1 cellular context compared by ENCODE assay signal in the genomic region with DNA sequence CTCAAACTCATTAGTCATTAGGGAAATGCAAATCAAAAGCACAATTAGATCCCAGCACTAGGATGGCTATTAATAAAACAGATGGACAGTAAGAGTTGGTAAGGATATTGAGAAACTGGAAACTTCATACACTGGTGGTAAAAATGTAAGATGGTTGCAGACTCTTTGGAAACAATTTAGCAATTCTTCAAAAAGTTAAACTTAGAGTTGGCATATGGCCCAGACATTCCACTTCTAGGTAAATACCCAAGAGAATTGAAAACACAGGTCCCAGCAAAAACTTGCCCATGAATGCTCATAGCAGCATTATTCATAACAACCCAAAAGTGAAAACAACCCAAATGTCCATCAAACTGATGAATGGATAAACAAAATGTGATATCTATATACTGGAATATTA.
TF ChIP-seq lines count a peak whose summit lies in the region.

No MANE protein-coding gene starts in this region.

TF ChIP-seq in HepG2, 621 proteins besides CTCF, POLR2A, EP300 and RAD21 (continued from another document and continues in another):
- TF ChIP-seq, protein P1, sequence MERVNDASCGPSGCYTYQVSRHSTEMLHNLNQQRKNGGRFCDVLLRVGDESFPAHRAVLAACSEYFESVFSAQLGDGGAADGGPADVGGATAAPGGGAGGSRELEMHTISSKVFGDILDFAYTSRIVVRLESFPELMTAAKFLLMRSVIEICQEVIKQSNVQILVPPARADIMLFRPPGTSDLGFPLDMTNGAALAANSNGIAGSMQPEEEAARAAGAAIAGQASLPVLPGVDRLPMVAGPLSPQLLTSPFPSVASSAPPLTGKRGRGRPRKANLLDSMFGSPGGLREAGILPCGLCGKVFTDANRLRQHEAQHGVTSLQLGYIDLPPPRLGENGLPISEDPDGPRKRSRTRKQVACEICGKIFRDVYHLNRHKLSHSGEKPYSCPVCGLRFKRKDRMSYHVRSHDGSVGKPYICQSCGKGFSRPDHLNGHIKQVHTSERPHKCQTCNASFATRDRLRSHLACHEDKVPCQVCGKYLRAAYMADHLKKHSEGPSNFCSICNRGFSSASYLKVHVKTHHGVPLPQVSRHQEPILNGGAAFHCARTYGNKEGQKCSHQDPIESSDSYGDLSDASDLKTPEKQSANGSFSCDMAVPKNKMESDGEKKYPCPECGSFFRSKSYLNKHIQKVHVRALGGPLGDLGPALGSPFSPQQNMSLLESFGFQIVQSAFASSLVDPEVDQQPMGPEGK (CRISPR knock-in tag; IDR thresholded peaks at IDR 0.05), result peak; percentile 8; the same call in 1 of the 2 replicates
- TF ChIP-seq GATAD2A (CRISPR knock-in tag; IDR thresholded peaks at IDR 0.05), result peak; percentile 94
- peak; percentile 47; the same call in 1 of the 2 replicates for TF ChIP-seq RARA (CRISPR knock-in tag; IDR thresholded peaks at IDR 0.05)
- peak; percentile 90 for TF ChIP-seq FOXA3 (CRISPR knock-in tag; IDR thresholded peaks at IDR 0.05)
- TF ChIP-seq ZNF644 (CRISPR knock-in tag; IDR thresholded peaks at IDR 0.05; ENCODE audit: low read depth), result peak; percentile 59
- TF ChIP-seq NR2F6 (IDR thresholded peaks at IDR 0.05), result 0 out of 2 replicates have a peak, but pooled peaks have one; percentile 16
- TF ChIP-seq NR2F6 (CRISPR knock-in tag; IDR thresholded peaks at IDR 0.05), result 0 out of 2 replicates have a peak, but pooled peaks have one; percentile 6
- TF ChIP-seq NR3C1 (CRISPR knock-in tag; IDR thresholded peaks at IDR 0.05), result no peak
- no peak for TF ChIP-seq YY1 (IDR thresholded peaks at IDR 0.05; ENCODE audit: insufficient read depth, insufficient replicate concordance, low read depth, low read length)
- peak; percentile 58; the same call in 1 of the 2 replicates for TF ChIP-seq RXRB (CRISPR knock-in tag; IDR thresholded peaks at IDR 0.05; ENCODE audit: borderline replicate concordance)
- TF ChIP-seq, protein P2, sequence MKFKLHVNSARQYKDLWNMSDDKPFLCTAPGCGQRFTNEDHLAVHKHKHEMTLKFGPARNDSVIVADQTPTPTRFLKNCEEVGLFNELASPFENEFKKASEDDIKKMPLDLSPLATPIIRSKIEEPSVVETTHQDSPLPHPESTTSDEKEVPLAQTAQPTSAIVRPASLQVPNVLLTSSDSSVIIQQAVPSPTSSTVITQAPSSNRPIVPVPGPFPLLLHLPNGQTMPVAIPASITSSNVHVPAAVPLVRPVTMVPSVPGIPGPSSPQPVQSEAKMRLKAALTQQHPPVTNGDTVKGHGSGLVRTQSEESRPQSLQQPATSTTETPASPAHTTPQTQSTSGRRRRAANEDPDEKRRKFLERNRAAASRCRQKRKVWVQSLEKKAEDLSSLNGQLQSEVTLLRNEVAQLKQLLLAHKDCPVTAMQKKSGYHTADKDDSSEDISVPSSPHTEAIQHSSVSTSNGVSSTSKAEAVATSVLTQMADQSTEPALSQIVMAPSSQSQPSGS (CRISPR knock-in tag; IDR thresholded peaks at IDR 0.05), result 0 out of 2 replicates have a peak, but pooled peaks have one; percentile 7
- TF ChIP-seq, protein P3, sequence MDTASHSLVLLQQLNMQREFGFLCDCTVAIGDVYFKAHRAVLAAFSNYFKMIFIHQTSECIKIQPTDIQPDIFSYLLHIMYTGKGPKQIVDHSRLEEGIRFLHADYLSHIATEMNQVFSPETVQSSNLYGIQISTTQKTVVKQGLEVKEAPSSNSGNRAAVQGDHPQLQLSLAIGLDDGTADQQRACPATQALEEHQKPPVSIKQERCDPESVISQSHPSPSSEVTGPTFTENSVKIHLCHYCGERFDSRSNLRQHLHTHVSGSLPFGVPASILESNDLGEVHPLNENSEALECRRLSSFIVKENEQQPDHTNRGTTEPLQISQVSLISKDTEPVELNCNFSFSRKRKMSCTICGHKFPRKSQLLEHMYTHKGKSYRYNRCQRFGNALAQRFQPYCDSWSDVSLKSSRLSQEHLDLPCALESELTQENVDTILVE (CRISPR knock-in tag; IDR thresholded peaks at IDR 0.05), result peak; percentile 56; the same call in 1 of the 2 replicates
- TF ChIP-seq ISL2 (CRISPR knock-in tag; IDR thresholded peaks at IDR 0.05), result peak; percentile 84
- TF ChIP-seq FOXK1 (CRISPR knock-in tag; IDR thresholded peaks at IDR 0.05; ENCODE audit: borderline replicate concordance, low read depth), result peak; percentile 61; the same call in 1 of the 2 replicates
- TF ChIP-seq CREB1 (IDR thresholded peaks at IDR 0.05), result no peak
- 0 out of 2 replicates have a peak, but pooled peaks have one; percentile 28 for TF ChIP-seq CREB1 (CRISPR knock-in tag; IDR thresholded peaks at IDR 0.05)
- TF ChIP-seq TCF7 (IDR thresholded peaks at IDR 0.05; ENCODE audit: low read depth), result peak; percentile 35; the same call in 1 of the 2 replicates
- TF ChIP-seq, protein P4, sequence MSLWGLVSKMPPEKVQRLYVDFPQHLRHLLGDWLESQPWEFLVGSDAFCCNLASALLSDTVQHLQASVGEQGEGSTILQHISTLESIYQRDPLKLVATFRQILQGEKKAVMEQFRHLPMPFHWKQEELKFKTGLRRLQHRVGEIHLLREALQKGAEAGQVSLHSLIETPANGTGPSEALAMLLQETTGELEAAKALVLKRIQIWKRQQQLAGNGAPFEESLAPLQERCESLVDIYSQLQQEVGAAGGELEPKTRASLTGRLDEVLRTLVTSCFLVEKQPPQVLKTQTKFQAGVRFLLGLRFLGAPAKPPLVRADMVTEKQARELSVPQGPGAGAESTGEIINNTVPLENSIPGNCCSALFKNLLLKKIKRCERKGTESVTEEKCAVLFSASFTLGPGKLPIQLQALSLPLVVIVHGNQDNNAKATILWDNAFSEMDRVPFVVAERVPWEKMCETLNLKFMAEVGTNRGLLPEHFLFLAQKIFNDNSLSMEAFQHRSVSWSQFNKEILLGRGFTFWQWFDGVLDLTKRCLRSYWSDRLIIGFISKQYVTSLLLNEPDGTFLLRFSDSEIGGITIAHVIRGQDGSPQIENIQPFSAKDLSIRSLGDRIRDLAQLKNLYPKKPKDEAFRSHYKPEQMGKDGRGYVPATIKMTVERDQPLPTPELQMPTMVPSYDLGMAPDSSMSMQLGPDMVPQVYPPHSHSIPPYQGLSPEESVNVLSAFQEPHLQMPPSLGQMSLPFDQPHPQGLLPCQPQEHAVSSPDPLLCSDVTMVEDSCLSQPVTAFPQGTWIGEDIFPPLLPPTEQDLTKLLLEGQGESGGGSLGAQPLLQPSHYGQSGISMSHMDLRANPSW (CRISPR knock-in tag; IDR thresholded peaks at IDR 0.05; ENCODE audit: borderline replicate concordance), result 0 out of 2 replicates have a peak, but pooled peaks have one; percentile 69
- TF ChIP-seq DPF2 (CRISPR knock-in tag; IDR thresholded peaks at IDR 0.05; ENCODE audit: borderline replicate concordance, low read depth), result 0 out of 2 replicates have a peak, but pooled peaks have one; percentile 39
- TF ChIP-seq, protein P5, sequence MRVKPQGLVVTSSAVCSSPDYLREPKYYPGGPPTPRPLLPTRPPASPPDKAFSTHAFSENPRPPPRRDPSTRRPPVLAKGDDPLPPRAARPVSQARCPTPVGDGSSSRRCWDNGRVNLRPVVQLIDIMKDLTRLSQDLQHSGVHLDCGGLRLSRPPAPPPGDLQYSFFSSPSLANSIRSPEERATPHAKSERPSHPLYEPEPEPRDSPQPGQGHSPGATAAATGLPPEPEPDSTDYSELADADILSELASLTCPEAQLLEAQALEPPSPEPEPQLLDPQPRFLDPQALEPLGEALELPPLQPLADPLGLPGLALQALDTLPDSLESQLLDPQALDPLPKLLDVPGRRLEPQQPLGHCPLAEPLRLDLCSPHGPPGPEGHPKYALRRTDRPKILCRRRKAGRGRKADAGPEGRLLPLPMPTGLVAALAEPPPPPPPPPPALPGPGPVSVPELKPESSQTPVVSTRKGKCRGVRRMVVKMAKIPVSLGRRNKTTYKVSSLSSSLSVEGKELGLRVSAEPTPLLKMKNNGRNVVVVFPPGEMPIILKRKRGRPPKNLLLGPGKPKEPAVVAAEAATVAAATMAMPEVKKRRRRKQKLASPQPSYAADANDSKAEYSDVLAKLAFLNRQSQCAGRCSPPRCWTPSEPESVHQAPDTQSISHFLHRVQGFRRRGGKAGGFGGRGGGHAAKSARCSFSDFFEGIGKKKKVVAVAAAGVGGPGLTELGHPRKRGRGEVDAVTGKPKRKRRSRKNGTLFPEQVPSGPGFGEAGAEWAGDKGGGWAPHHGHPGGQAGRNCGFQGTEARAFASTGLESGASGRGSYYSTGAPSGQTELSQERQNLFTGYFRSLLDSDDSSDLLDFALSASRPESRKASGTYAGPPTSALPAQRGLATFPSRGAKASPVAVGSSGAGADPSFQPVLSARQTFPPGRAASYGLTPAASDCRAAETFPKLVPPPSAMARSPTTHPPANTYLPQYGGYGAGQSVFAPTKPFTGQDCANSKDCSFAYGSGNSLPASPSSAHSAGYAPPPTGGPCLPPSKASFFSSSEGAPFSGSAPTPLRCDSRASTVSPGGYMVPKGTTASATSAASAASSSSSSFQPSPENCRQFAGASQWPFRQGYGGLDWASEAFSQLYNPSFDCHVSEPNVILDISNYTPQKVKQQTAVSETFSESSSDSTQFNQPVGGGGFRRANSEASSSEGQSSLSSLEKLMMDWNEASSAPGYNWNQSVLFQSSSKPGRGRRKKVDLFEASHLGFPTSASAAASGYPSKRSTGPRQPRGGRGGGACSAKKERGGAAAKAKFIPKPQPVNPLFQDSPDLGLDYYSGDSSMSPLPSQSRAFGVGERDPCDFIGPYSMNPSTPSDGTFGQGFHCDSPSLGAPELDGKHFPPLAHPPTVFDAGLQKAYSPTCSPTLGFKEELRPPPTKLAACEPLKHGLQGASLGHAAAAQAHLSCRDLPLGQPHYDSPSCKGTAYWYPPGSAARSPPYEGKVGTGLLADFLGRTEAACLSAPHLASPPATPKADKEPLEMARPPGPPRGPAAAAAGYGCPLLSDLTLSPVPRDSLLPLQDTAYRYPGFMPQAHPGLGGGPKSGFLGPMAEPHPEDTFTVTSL (CRISPR knock-in tag; IDR thresholded peaks at IDR 0.05; ENCODE audit: borderline replicate concordance), result peak; percentile 82; the same call in 1 of the 2 replicates
- peak; percentile 76 for TF ChIP-seq BCL6 (CRISPR knock-in tag; IDR thresholded peaks at IDR 0.05)
- TF ChIP-seq, protein P6, sequence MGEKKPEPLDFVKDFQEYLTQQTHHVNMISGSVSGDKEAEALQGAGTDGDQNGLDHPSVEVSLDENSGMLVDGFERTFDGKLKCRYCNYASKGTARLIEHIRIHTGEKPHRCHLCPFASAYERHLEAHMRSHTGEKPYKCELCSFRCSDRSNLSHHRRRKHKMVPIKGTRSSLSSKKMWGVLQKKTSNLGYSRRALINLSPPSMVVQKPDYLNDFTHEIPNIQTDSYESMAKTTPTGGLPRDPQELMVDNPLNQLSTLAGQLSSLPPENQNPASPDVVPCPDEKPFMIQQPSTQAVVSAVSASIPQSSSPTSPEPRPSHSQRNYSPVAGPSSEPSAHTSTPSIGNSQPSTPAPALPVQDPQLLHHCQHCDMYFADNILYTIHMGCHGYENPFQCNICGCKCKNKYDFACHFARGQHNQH (CRISPR knock-in tag; IDR thresholded peaks at IDR 0.05), result peak; percentile 22; the same call in 1 of the 2 replicates
- TF ChIP-seq SOX6 (IDR thresholded peaks at IDR 0.05), result no peak
- TF ChIP-seq SOX6 (CRISPR knock-in tag; IDR thresholded peaks at IDR 0.05), result peak; percentile 78
- TF ChIP-seq NCOA2 (CRISPR knock-in tag; IDR thresholded peaks at IDR 0.05), result peak; percentile 81
- no peak for TF ChIP-seq FOXP1 (IDR thresholded peaks at IDR 0.05)
- peak; percentile 74 for TF ChIP-seq FOXP1 (CRISPR knock-in tag; IDR thresholded peaks at IDR 0.05)
- TF ChIP-seq, protein P7, sequence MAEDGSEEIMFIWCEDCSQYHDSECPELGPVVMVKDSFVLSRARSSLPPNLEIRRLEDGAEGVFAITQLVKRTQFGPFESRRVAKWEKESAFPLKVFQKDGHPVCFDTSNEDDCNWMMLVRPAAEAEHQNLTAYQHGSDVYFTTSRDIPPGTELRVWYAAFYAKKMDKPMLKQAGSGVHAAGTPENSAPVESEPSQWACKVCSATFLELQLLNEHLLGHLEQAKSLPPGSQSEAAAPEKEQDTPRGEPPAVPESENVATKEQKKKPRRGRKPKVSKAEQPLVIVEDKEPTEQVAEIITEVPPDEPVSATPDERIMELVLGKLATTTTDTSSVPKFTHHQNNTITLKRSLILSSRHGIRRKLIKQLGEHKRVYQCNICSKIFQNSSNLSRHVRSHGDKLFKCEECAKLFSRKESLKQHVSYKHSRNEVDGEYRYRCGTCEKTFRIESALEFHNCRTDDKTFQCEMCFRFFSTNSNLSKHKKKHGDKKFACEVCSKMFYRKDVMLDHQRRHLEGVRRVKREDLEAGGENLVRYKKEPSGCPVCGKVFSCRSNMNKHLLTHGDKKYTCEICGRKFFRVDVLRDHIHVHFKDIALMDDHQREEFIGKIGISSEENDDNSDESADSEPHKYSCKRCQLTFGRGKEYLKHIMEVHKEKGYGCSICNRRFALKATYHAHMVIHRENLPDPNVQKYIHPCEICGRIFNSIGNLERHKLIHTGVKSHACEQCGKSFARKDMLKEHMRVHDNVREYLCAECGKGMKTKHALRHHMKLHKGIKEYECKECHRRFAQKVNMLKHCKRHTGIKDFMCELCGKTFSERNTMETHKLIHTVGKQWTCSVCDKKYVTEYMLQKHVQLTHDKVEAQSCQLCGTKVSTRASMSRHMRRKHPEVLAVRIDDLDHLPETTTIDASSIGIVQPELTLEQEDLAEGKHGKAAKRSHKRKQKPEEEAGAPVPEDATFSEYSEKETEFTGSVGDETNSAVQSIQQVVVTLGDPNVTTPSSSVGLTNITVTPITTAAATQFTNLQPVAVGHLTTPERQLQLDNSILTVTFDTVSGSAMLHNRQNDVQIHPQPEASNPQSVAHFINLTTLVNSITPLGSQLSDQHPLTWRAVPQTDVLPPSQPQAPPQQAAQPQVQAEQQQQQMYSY (CRISPR knock-in tag; IDR thresholded peaks at IDR 0.05), result no peak
- TF ChIP-seq, protein P8, sequence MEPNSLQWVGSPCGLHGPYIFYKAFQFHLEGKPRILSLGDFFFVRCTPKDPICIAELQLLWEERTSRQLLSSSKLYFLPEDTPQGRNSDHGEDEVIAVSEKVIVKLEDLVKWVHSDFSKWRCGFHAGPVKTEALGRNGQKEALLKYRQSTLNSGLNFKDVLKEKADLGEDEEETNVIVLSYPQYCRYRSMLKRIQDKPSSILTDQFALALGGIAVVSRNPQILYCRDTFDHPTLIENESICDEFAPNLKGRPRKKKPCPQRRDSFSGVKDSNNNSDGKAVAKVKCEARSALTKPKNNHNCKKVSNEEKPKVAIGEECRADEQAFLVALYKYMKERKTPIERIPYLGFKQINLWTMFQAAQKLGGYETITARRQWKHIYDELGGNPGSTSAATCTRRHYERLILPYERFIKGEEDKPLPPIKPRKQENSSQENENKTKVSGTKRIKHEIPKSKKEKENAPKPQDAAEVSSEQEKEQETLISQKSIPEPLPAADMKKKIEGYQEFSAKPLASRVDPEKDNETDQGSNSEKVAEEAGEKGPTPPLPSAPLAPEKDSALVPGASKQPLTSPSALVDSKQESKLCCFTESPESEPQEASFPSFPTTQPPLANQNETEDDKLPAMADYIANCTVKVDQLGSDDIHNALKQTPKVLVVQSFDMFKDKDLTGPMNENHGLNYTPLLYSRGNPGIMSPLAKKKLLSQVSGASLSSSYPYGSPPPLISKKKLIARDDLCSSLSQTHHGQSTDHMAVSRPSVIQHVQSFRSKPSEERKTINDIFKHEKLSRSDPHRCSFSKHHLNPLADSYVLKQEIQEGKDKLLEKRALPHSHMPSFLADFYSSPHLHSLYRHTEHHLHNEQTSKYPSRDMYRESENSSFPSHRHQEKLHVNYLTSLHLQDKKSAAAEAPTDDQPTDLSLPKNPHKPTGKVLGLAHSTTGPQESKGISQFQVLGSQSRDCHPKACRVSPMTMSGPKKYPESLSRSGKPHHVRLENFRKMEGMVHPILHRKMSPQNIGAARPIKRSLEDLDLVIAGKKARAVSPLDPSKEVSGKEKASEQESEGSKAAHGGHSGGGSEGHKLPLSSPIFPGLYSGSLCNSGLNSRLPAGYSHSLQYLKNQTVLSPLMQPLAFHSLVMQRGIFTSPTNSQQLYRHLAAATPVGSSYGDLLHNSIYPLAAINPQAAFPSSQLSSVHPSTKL (CRISPR knock-in tag; IDR thresholded peaks at IDR 0.05), result peak; percentile 93
- no peak for TF ChIP-seq ZNF629 (CRISPR knock-in tag; conservative IDR thresholded peaks at IDR 0.05)
- TF ChIP-seq FOXK2 (IDR thresholded peaks at IDR 0.05), result peak; percentile 24; the same call in 1 of the 2 replicates
- TF ChIP-seq FOXO1 (CRISPR knock-in tag; IDR thresholded peaks at IDR 0.05), result peak; percentile 63; the same call in 1 of the 2 replicates
